In the genomic region with DNA sequence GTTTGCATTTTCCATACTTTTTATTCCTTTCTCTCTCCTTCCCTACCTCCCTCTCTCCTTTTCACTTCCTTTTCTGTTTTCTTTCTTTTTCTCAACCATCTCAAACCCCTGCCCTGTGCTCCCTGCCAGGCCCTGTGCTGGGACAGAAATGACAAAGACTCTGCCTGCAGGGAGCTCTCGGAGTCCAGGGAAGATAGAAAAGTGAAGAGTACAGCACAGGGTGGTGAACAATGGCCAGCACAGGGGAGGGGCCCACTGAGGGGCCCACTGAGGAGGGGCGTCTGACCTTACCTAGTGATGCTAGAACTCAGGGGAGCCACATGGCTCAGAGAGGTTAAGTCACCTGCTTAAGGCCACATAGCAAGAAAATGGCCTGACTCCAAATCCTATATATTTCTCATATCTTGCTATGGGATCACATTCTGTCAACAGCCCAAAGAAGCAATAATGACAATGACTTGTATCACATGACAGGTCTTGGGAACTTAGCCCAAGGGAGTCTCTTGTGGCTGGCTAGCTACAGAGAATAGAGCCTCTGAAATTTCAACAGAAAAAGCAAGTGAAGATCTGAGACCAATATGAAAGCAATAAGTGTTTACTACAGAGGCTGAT, we compare ENCODE assay signal across 17 cellular contexts. TPM values are rescaled to one million over a fixed set of nuclear protein-coding genes. Genes with fewer than 3 reads are reported as not detected.
DNase-seq lines count a peak whose midpoint lies in the region; ATAC-seq and TF ChIP-seq lines count a peak whose summit lies in the region.
"Had no signal": no experiment of that assay in that cellular context is flagged by ENCODE, and none has a peak within 500 bp of the region (broad histone marks: within the 10 kb centered on the region; RNA-seq: fewer than 3 reads in every experiment).

No MANE protein-coding gene starts in this region.

- H3K4me1 Mint-ChIP-seq in osteocyte (ENCODE audit: unreplicated experiment): peaks cover 14% of the 10 kb centered on the region

- intact Hi-C loops in cardiac septum (cut with DNase I): no loop called here
- intact Hi-C loops in left ventricle myocardium superior (cut with micrococcal nuclease): no loop called here

- TF ChIP-seq CTCF in osteocyte (IDR thresholded peaks at IDR 0.05): no peak

- no peak for ATAC-seq in left ventricle myocardium superior
- no peak for ATAC-seq in HG03196 (IDR thresholded peaks at IDR 0.05; ENCODE audit: unreplicated experiment)
- no peak for ATAC-seq in GM21381 (IDR thresholded peaks at IDR 0.05; ENCODE audit: unreplicated experiment)

- no peak overlapping the region for H3K4me3 Mint-ChIP-seq in osteocyte (ENCODE audit: unreplicated experiment)
- H3K4me3 Mint-ChIP-seq: B cell; CD4-positive, alpha-beta T cell had no signal

- no peaks in the 10 kb centered on the region for H3K36me3 Mint-ChIP-seq in osteocyte (ENCODE audit: unreplicated experiment)

- DNase-seq in cardiac septum (ENCODE audit: low spot score) (peak; percentile 14), left ventricle myocardium superior (no peak), osteocyte (ENCODE audit: extremely low spot score, unreplicated experiment) (peak; percentile 36), epidermal melanocyte (ENCODE audit: insufficient read length, low spot score) (no peak)
- DNase-seq in activated CD8-positive, alpha-beta memory T cell treated with anti-CD3 and anti-CD28 coated beads, Interleukin-2, amount 50 U/mL, for 48 hours: peak; percentile 26
- DNase-seq: CD4-positive, alpha-beta T cell; EL; NCI-H1436; NCI-H2029; NCI-H2171; NCI-H446 treated with DMSO at 0.1 percent for 48 hours; NCI-H748 treated with DMSO at 0.1 percent for 48 hours had no signal

- no peaks in the 10 kb centered on the region for H3K9me3 Mint-ChIP-seq in osteocyte (ENCODE audit: unreplicated experiment)
- H3K9me3 Mint-ChIP-seq: CD4-positive, alpha-beta T cell had no signal

- H3K27me3 Mint-ChIP-seq in osteocyte (ENCODE audit: unreplicated experiment): peaks cover 13% of the 10 kb centered on the region

- no peak overlapping the region for H3K27ac Mint-ChIP-seq in osteocyte (ENCODE audit: unreplicated experiment)
- H3K27ac Mint-ChIP-seq: B cell; CD4-positive, alpha-beta T cell had no signal

RNA-seq across cellular contexts. Expression of a gene that starts 44.3 kb away (rescaled TPM):
- total RNA-seq in cardiac septum (0.13 TPM), left ventricle myocardium superior (not detected), osteocyte (0.13 TPM in 1 of 2 replicates, not detected in the other)
- total RNA-seq: B cell; CD4-positive, alpha-beta T cell; HT-29; SJSA1 had no signal

Comparison
In these comparisons a context has a peak if more than half of its experiments do, and no peak if none do; other contexts are left out.
1. DNase-seq: peak in cardiac septum (single experiment), activated CD8-positive, alpha-beta memory T cell treated with anti-CD3 and anti-CD28 coated beads, Interleukin-2, amount 50 U/mL, for 48 hours (single experiment) and osteocyte (single experiment); none in left ventricle myocardium superior (single experiment) and epidermal melanocyte (single experiment).